ENCODE assay signal across 10 cellular contexts in genomic region chr3:160886421-160886820, GRCh38.
DNase-seq lines count a peak whose midpoint lies in the region; ATAC-seq lines count a peak whose summit lies in the region.
"Had no signal": no experiment of that assay in that cellular context is flagged by ENCODE, and none has a peak within 500 bp of the region (broad histone marks: within the 10 kb centered on the region; RNA-seq: fewer than 3 reads in every experiment).

No MANE protein-coding gene starts in this region.

- H3K27ac Mint-ChIP-seq in activated naive CD4-positive, alpha-beta T cell treated with anti-CD3 and anti-CD28 coated beads, Interleukin-2, amount 50 U/mL, for 72 hours: no peak overlapping the region

- no peaks in the 10 kb centered on the region for H3K36me3 ChIP-seq in skeletal muscle tissue (ENCODE audit: control insufficient read depth in 3 of 3, insufficient read depth in 3 of 3, low read length in 3 of 3)

- H3K27me3 ChIP-seq in skeletal muscle tissue (ENCODE audit: control insufficient read depth in 3 of 3, insufficient read depth in 3 of 3, low read length in 3 of 3): no peaks in the 10 kb centered on the region
- H3K27me3 ChIP-seq: testis had no signal

- H3K27ac ChIP-seq in skeletal muscle tissue (ENCODE audit: low read depth, low read length): peak overlapping the region; percentile 86
- H3K27ac ChIP-seq: testis had no signal

- H3K4me1 ChIP-seq in skeletal muscle tissue (ENCODE audit: control insufficient read depth in 3 of 3, insufficient read depth in 3 of 3, low read length in 3 of 3): peaks cover 17 to 22% (median 22%) of the 10 kb centered on the region in 3 donors

- ATAC-seq in GM19035 (IDR thresholded peaks at IDR 0.05; ENCODE audit: unreplicated experiment): peak; percentile 90
- peak; percentile 95 for ATAC-seq in HG02610 (IDR thresholded peaks at IDR 0.05; ENCODE audit: unreplicated experiment)
- ATAC-seq in HG03439 (IDR thresholded peaks at IDR 0.05; ENCODE audit: unreplicated experiment): peak; percentile 94
- ATAC-seq in activated naive CD4-positive, alpha-beta T cell treated with anti-CD3 and anti-CD28 coated beads, Interleukin-2, amount 50 U/mL, for 72 hours: no peak

- H3K9me3 ChIP-seq in skeletal muscle tissue (ENCODE audit: control insufficient read depth in 3 of 3, low read length in 3 of 3): no peaks in the 10 kb centered on the region
- H3K9me3 ChIP-seq: testis had no signal

- peak overlapping the region in 2 of 3 donors; percentile 21 to 71 for H3K4me3 ChIP-seq in skeletal muscle tissue (ENCODE audit: low read length in 3 of 3)
- H3K4me3 ChIP-seq: testis had no signal

- H3K36me3 Mint-ChIP-seq in activated naive CD4-positive, alpha-beta T cell treated with anti-CD3 and anti-CD28 coated beads, Interleukin-2, amount 50 U/mL, for 72 hours: peaks cover 12 to 18% of the 10 kb centered on the region in 2 donors

- H3K9me3 Mint-ChIP-seq in activated naive CD4-positive, alpha-beta T cell treated with anti-CD3 and anti-CD28 coated beads, Interleukin-2, amount 50 U/mL, for 72 hours: peaks cover 26 to 31% of the 10 kb centered on the region in 2 donors

- H3K9ac ChIP-seq in skeletal muscle tissue (ENCODE audit: low read depth in 1 of 3, low read length in 3 of 3): peak overlapping the region in 2 of 3 donors; percentile 27 to 46

- DNase-seq in GM03348 (ENCODE audit: low spot score) (no peak), SIG-M5 (lab: John Stamatoyannopoulos, UW) (no peak), ecto neural progenitor cell (ENCODE audit: low spot score) (no peak)
- no peak for DNase-seq in activated naive CD4-positive, alpha-beta T cell treated with anti-CD3 and anti-CD28 coated beads, Interleukin-2, amount 50 U/mL, for 72 hours (ENCODE audit: low spot score in 2 of 2)
- DNase-seq: activated CD4-positive, CD25-positive, alpha-beta regulatory T cell had no signal

Comparison
In these comparisons a context has a peak if more than half of its experiments do, and no peak if none do; other contexts are left out.
1. ATAC-seq: peak in GM19035 (single experiment), HG02610 (single experiment) and HG03439 (single experiment); none in activated naive CD4-positive, alpha-beta T cell treated with anti-CD3 and anti-CD28 coated beads, Interleukin-2, amount 50 U/mL, for 72 hours (0 of 2).